ENCODE assay signal across 18 cellular contexts in the genomic region with DNA sequence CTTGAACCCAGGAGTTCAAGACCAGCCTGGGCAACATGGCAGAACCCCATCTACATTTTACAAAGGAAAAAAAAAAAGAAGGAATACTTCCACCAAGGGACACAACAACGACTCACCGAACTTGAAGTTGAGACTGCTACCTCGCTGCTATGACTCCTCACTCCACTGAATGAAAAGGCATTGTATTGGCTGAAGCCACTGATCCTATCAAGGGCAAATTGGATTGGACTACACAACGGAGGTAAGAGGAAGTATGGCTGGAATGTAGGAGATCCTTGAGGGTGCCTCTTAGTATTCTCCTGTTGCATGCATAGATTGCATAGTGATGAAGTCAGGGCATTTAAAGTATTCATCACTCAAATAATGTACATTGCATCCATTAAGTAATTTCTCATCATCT.
DNase-seq lines count a peak whose midpoint lies in the region; ATAC-seq and TF ChIP-seq lines count a peak whose summit lies in the region.
"Had no signal": no experiment of that assay in that cellular context is flagged by ENCODE, and none has a peak within 500 bp of the region (broad histone marks: within the 10 kb centered on the region; RNA-seq: fewer than 3 reads in every experiment).

No MANE protein-coding gene starts in this region.

- no peak overlapping the region for H3K4me3 ChIP-seq in IMR-90 (ENCODE audit: insufficient read depth, low read depth, low read length)
- H3K4me3 ChIP-seq in brain microvascular endothelial cell (ENCODE audit: low read depth, low read length) = no peak overlapping the region
- no peak overlapping the region for H3K4me3 ChIP-seq in gastroesophageal sphincter
- H3K4me3 ChIP-seq: BLaER1, K562, PC-9, SJSA1 had no signal

- H2BK120ac ChIP-seq in IMR-90 (ENCODE audit: low read depth, low read length) = no peak overlapping the region

- in situ Hi-C loops in IMR-90 (cut with MboI; ENCODE audit: low sequenced_read_pairs) = no loop called here
- in situ Hi-C loops in brain microvascular endothelial cell (cut with HindIII; ENCODE audit: low pct_ligation_motif_present, low sequenced_read_pairs) = no loop called here

- H4K91ac ChIP-seq in IMR-90 (ENCODE audit: insufficient read depth, low read depth, low read length) = no peak overlapping the region

- no peak overlapping the region for H2BK20ac ChIP-seq in IMR-90 (ENCODE audit: low read depth, low read length)

- dilution Hi-C loops in IMR-90 (cut with HindIII; ENCODE audit: low sequenced_read_pairs, unreplicated experiment) = no loop called here

- no peak for TF ChIP-seq EP300 in gastroesophageal sphincter (IDR thresholded peaks at IDR 0.05)

- H2BK15ac ChIP-seq in IMR-90 (ENCODE audit: low read depth, low read length) = no peak overlapping the region

- no peak overlapping the region for H2BK5ac ChIP-seq in IMR-90 (ENCODE audit: low read depth, low read length, poor library complexity, severe bottlenecking)

- WGBS in IMR-90 (ENCODE audit: extremely low coverage in 2 of 2, insufficient read length in 1 of 2), 2 experiments = no CpG with 5 or more reads among the region's 4 CpGs
- WGBS in gastroesophageal sphincter (ENCODE audit: low coverage in 1 of 2), 2 donors = 76 to 88% methylated on average over 2 to 4 of the region's 4 CpGs

- no peak for TF ChIP-seq RAD21 in IMR-90 (IDR thresholded peaks at IDR 0.05; ENCODE audit: low read length)

- H3K27ac ChIP-seq in IMR-90 (ENCODE audit: insufficient read depth, low read length) (no peak overlapping the region), brain microvascular endothelial cell (no peak overlapping the region), gastroesophageal sphincter (no peak overlapping the region)
- H3K27ac ChIP-seq: BLaER1, HL-60, PC-9, SJSA1 had no signal

- no peaks in the 10 kb centered on the region for H3K4me1 Mint-ChIP-seq in activated CD4-positive, alpha-beta T cell treated with anti-CD3 and anti-CD28 coated beads, Interleukin-2, amount 10 ng/mL, durations not matched to agents 7 days and 5 days

- H3K79me1 ChIP-seq in IMR-90 (ENCODE audit: low read depth in 1 of 2, low read length in 2 of 2) = no peaks in the 10 kb centered on the region

- TF ChIP-seq CTCF in IMR-90 (conservative IDR thresholded peaks at IDR 0.05; ENCODE audit: low read depth, low read length) (no peak), brain microvascular endothelial cell (IDR thresholded peaks at IDR 0.05; ENCODE audit: low read depth, low read length, missing control alignments) (no peak), gastroesophageal sphincter (IDR thresholded peaks at IDR 0.05) (no peak)

- BruUV-seq in IMR-90 (replicated peaks; lab: Mats Ljungman, UMichigan) = no TSS peak

- H3K23ac ChIP-seq in IMR-90 (ENCODE audit: low read depth, low read length) = no peak overlapping the region

- H2AFZ ChIP-seq in IMR-90 (replicated peaks; ENCODE audit: low read length, poor library complexity) = no peak overlapping the region
- H2AFZ ChIP-seq: PC-9 had no signal

- no peak overlapping the region for H3K27ac Mint-ChIP-seq in activated CD4-positive, alpha-beta T cell treated with anti-CD3 and anti-CD28 coated beads, Interleukin-2, amount 10 ng/mL, durations not matched to agents 7 days and 5 days
- H3K27ac Mint-ChIP-seq: CD8-positive, alpha-beta T cell had no signal

- no peaks in the 10 kb centered on the region for H3K9me1 ChIP-seq in IMR-90 (ENCODE audit: insufficient read depth, low read length)

- ATAC-seq in IMR-90 (ENCODE audit: low read depth) (no peak), gastroesophageal sphincter (no peak), GM18517 (IDR thresholded peaks at IDR 0.05; ENCODE audit: unreplicated experiment) (no peak)
- ATAC-seq: CD8-positive, alpha-beta T cell; K562 had no signal

- no peak overlapping the region for H3K18ac ChIP-seq in IMR-90 (ENCODE audit: low read depth, low read length)

- peaks cover 8% of the 10 kb centered on the region for H3K9me3 Mint-ChIP-seq in activated CD4-positive, alpha-beta T cell treated with anti-CD3 and anti-CD28 coated beads, Interleukin-2, amount 10 ng/mL, durations not matched to agents 7 days and 5 days

- H3K4me2 ChIP-seq in IMR-90 (ENCODE audit: low read depth, low read length) = no peak overlapping the region
- H3K4me2 ChIP-seq: BLaER1, PC-9 had no signal

- no peak overlapping the region for H2AK5ac ChIP-seq in IMR-90 (ENCODE audit: low read depth, low read length)

- DNase-seq in EH (ENCODE audit: low read depth) (peak; percentile 8), IMR-90 (peak; percentile 14), brain microvascular endothelial cell (peak; percentile 0), islet precursor cell (peak; percentile 48), NCI-H2196 treated with DMSO at 0.1 percent for 48 hours (lab: John Stamatoyannopoulos, UW; ENCODE audit: unreplicated experiment) (no peak)
- DNase-seq in activated CD4-positive, alpha-beta T cell treated with anti-CD3 and anti-CD28 coated beads, Interleukin-2, amount 10 ng/mL, durations not matched to agents 7 days and 5 days = no peak
- DNase-seq: MV-4-11, NCI-H1417, NCI-H1930, NCI-H446 treated with DMSO at 0.1 percent for 48 hours, PC-9 had no signal

- H3K36me3 Mint-ChIP-seq in activated CD4-positive, alpha-beta T cell treated with anti-CD3 and anti-CD28 coated beads, Interleukin-2, amount 10 ng/mL, durations not matched to agents 7 days and 5 days (ENCODE audit: low read depth) = peaks cover 19% of the 10 kb centered on the region

- H3K27me3 Mint-ChIP-seq in activated CD4-positive, alpha-beta T cell treated with anti-CD3 and anti-CD28 coated beads, Interleukin-2, amount 10 ng/mL, durations not matched to agents 7 days and 5 days = no peaks in the 10 kb centered on the region

- no peak overlapping the region for H3K14ac ChIP-seq in IMR-90 (replicated peaks; ENCODE audit: low read depth, low read length)

- H3K27me3 ChIP-seq in IMR-90 (ENCODE audit: control insufficient read depth, insufficient read depth, low read length) (no peaks in the 10 kb centered on the region), brain microvascular endothelial cell (replicated peaks) (no peaks in the 10 kb centered on the region), gastroesophageal sphincter (no peaks in the 10 kb centered on the region)
- H3K27me3 ChIP-seq: BLaER1, SJSA1 had no signal

- no peak overlapping the region for H3K4me3 Mint-ChIP-seq in activated CD4-positive, alpha-beta T cell treated with anti-CD3 and anti-CD28 coated beads, Interleukin-2, amount 10 ng/mL, durations not matched to agents 7 days and 5 days
- H3K4me3 Mint-ChIP-seq: CD8-positive, alpha-beta T cell had no signal

- H3K9me3 ChIP-seq in IMR-90 (ENCODE audit: control insufficient read depth, insufficient read depth, low read length) (no peaks in the 10 kb centered on the region), gastroesophageal sphincter (no peaks in the 10 kb centered on the region)
- H3K9me3 ChIP-seq: BLaER1, SJSA1 had no signal

- no peaks in the 10 kb centered on the region for H3K4me1 ChIP-seq in IMR-90 (ENCODE audit: control insufficient read depth, insufficient read depth, low read length)
- no peaks in the 10 kb centered on the region for H3K4me1 ChIP-seq in gastroesophageal sphincter
- H3K4me1 ChIP-seq: BLaER1, SJSA1 had no signal

- TF ChIP-seq POLR2A in IMR-90 (IDR thresholded peaks at IDR 0.05; ENCODE audit: low read depth, low read length) (no peak), gastroesophageal sphincter (IDR thresholded peaks at IDR 0.05) (no peak)

- H3K36me3 ChIP-seq in IMR-90 (ENCODE audit: control insufficient read depth, insufficient read depth, low read length) (no peaks in the 10 kb centered on the region), brain microvascular endothelial cell (replicated peaks) (no peaks in the 10 kb centered on the region), gastroesophageal sphincter (peaks cover 0 to 19% of the 10 kb centered on the region in 2 donors)
- H3K36me3 ChIP-seq: SJSA1 had no signal

- H4K8ac ChIP-seq in IMR-90 (ENCODE audit: low read depth in 2 of 2, low read length in 2 of 2) = no peak overlapping the region

- no peak overlapping the region for H4K5ac ChIP-seq in IMR-90 (ENCODE audit: low read depth, low read length)

- no peak overlapping the region for H3K56ac ChIP-seq in IMR-90 (ENCODE audit: extremely low read depth, insufficient read depth, low read length)

- H3K9ac ChIP-seq in IMR-90 (ENCODE audit: low read depth, low read length) = no peak overlapping the region
- H3K9ac ChIP-seq: BLaER1 had no signal

- POLR2A ChIA-PET in IMR-90 (lab: Charles Lee; ENCODE audit: unreplicated experiment) = no interaction called here
- POLR2A ChIA-PET in activated CD4-positive, alpha-beta T cell treated with anti-CD3 and anti-CD28 coated beads, Interleukin-2, amount 10 ng/mL, durations not matched to agents 7 days and 5 days (lab: Charles Lee) = no interaction called here

- no peak overlapping the region for H2AK9ac ChIP-seq in IMR-90 (replicated peaks; ENCODE audit: low read depth, low read length, poor library complexity)

- intact Hi-C loops in IMR-90 (cut with micrococcal nuclease) = no loop called here

- no peaks in the 10 kb centered on the region for H4K20me1 ChIP-seq in IMR-90 (ENCODE audit: insufficient read depth, low read length)
- H4K20me1 ChIP-seq: BLaER1 had no signal

- no peak overlapping the region for H3K4ac ChIP-seq in IMR-90 (ENCODE audit: low read depth, low read length)

- CTCF ChIA-PET in IMR-90 (lab: Yijun Ruan, JAX) = no interaction called here
- CTCF ChIA-PET in activated CD4-positive, alpha-beta T cell treated with anti-CD3 and anti-CD28 coated beads, Interleukin-2, amount 10 ng/mL, durations not matched to agents 7 days and 5 days (lab: Charles Lee) = no interaction called here

TF ChIP-seq in IMR-90, 13 proteins besides CTCF, POLR2A, EP300 and RAD21 (continues in another document):
- TF ChIP-seq MAFK (IDR thresholded peaks at IDR 0.05; ENCODE audit: low read depth, low read length) = no peak
- TF ChIP-seq NFE2L2 (IDR thresholded peaks at IDR 0.05; ENCODE audit: low read depth, low read length) = no peak
- TF ChIP-seq MAZ (IDR thresholded peaks at IDR 0.05; ENCODE audit: borderline replicate concordance, low read depth, low read length) = no peak
- TF ChIP-seq, protein P1, sequence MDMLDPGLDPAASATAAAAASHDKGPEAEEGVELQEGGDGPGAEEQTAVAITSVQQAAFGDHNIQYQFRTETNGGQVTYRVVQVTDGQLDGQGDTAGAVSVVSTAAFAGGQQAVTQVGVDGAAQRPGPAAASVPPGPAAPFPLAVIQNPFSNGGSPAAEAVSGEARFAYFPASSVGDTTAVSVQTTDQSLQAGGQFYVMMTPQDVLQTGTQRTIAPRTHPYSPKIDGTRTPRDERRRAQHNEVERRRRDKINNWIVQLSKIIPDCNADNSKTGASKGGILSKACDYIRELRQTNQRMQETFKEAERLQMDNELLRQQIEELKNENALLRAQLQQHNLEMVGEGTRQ (IDR thresholded peaks at IDR 0.05; ENCODE audit: low read depth, low read length) = no peak

Comparison
In these comparisons a context has a peak if more than half of its experiments do, and no peak if none do; other contexts are left out.
1. DNase-seq: peak in EH (single experiment), IMR-90 (single experiment), brain microvascular endothelial cell (single experiment) and islet precursor cell (single experiment); none in NCI-H2196 treated with DMSO at 0.1 percent for 48 hours (single experiment) and activated CD4-positive, alpha-beta T cell treated with anti-CD3 and anti-CD28 coated beads, Interleukin-2, amount 10 ng/mL, durations not matched to agents 7 days and 5 days (single experiment).